Comparison of ENCODE assay signal across 27 cellular contexts in genomic region chr17:44033841-44034408, GRCh38. TPM values are rescaled to one million over a fixed set of nuclear protein-coding genes. Genes with fewer than 3 reads are reported as not detected.
DNase-seq lines count a peak whose midpoint lies in the region; ATAC-seq and TF ChIP-seq lines count a peak whose summit lies in the region.
"Had no signal": no experiment of that assay in that cellular context is flagged by ENCODE, and none has a peak within 500 bp of the region (broad histone marks: within the 10 kb centered on the region; RNA-seq: fewer than 3 reads in every experiment).

No MANE protein-coding gene starts in this region.

- H3K27me3 ChIP-seq in DOHH2 (ENCODE audit: control insufficient read depth, low read length) (no peaks in the 10 kb centered on the region), left lung (no peaks in the 10 kb centered on the region), H7 (ENCODE audit: control insufficient read depth, insufficient read depth, low read length) (no peaks in the 10 kb centered on the region)
- H3K27me3 ChIP-seq: dorsolateral prefrontal cortex, MG63, ovary had no signal

- no peaks in the 10 kb centered on the region for H3K27me3 Mint-ChIP-seq in activated CD4-positive, alpha-beta T cell treated with anti-CD3 and anti-CD28 coated beads, Interleukin-2, amount 10 ng/mL, durations not matched to agents 7 days and 5 days
- no peaks in the 10 kb centered on the region for H3K27me3 Mint-ChIP-seq in activated T-helper 2 cell treated with anti-CD3 and anti-CD28 coated beads, Interferon-gamma antibody, Interleukin-2, Interleukin-4, amounts not matched to agents 10 μg/mL and 5 μg/mL and 100 μg/mL, durations not matched to agents 14 hours and 24 hours and 36 hours (ENCODE audit: low read depth)
- H3K27me3 Mint-ChIP-seq: B cell; IgD-negative memory B cell; naive thymus-derived CD4-positive, alpha-beta T cell; type B pancreatic cell had no signal

- peak overlapping the region; percentile 5; the same call in 1 of the 2 replicates for H3K27ac ChIP-seq in DOHH2 (ENCODE audit: low read depth, low read length)
- no peak overlapping the region for H3K27ac ChIP-seq in left lung
- H3K27ac ChIP-seq: 22Rv1, dorsolateral prefrontal cortex, ovary, RWPE1 had no signal

- peaks cover 8% of the 10 kb centered on the region for H3K4me1 ChIP-seq in DOHH2 (ENCODE audit: control insufficient read depth, low read length)
- H3K4me1 ChIP-seq in left lung = no peaks in the 10 kb centered on the region

- peaks cover 37% of the 10 kb centered on the region for H3K36me3 Mint-ChIP-seq in activated CD4-positive, alpha-beta T cell treated with anti-CD3 and anti-CD28 coated beads, Interleukin-2, amount 10 ng/mL, durations not matched to agents 7 days and 5 days (ENCODE audit: low read depth)
- H3K36me3 Mint-ChIP-seq in activated T-helper 2 cell treated with anti-CD3 and anti-CD28 coated beads, Interferon-gamma antibody, Interleukin-2, Interleukin-4, amounts not matched to agents 10 μg/mL and 5 μg/mL and 100 μg/mL, durations not matched to agents 14 hours and 24 hours and 36 hours (ENCODE audit: low read depth) = peaks cover 68% of the 10 kb centered on the region

- H3K4me3 Mint-ChIP-seq in activated CD4-positive, alpha-beta T cell treated with anti-CD3 and anti-CD28 coated beads, Interleukin-2, amount 10 ng/mL, durations not matched to agents 7 days and 5 days = no peak overlapping the region
- H3K4me3 Mint-ChIP-seq in activated T-helper 2 cell treated with anti-CD3 and anti-CD28 coated beads, Interferon-gamma antibody, Interleukin-2, Interleukin-4, amounts not matched to agents 10 μg/mL and 5 μg/mL and 100 μg/mL, durations not matched to agents 14 hours and 24 hours and 36 hours (ENCODE audit: low read depth) = no peak overlapping the region
- H3K4me3 Mint-ChIP-seq: B cell, H9, type B pancreatic cell had no signal

- POLR2A ChIA-PET in activated CD4-positive, alpha-beta T cell treated with anti-CD3 and anti-CD28 coated beads, Interleukin-2, amount 10 ng/mL, durations not matched to agents 7 days and 5 days (lab: Charles Lee) = no interaction called here

- peak overlapping the region; percentile 1; the same call in 1 of the 2 replicates for H3K4me2 ChIP-seq in DOHH2 (ENCODE audit: low read length)
- H3K4me2 ChIP-seq: SK-N-SH had no signal

- DNase-seq in activated CD4-positive, alpha-beta T cell treated with anti-CD3 and anti-CD28 coated beads, Interleukin-2, amount 10 ng/mL, durations not matched to agents 7 days and 5 days = no peak
- DNase-seq in activated CD4-positive, alpha-beta T cell treated with anti-CD3 and anti-CD28 coated beads for 1 hour = no peak
- DNase-seq in activated T-helper 2 cell treated with anti-CD3 and anti-CD28 coated beads, Interferon-gamma antibody, Interleukin-2, Interleukin-4, amounts not matched to agents 10 μg/mL and 5 μg/mL and 100 μg/mL, durations not matched to agents 14 hours and 24 hours and 36 hours (ENCODE audit: low spot score) = no peak
- DNase-seq in kidney tubule cell (ENCODE audit: low spot score) (peak; percentile 76), left lung (no peak), dedifferentiated amniotic fluid mesenchymal stem cell (ENCODE audit: extremely low spot score) (no peak), H7 (no peak)
- DNase-seq: activated CD4-positive, alpha-beta T cell treated with anti-CD3 and anti-CD28 coated beads, Interleukin-2, amount 50 U/mL, for 48 hours; amygdala; dorsolateral prefrontal cortex; H9; head of caudate nucleus; left colon; MG63; naive thymus-derived CD4-positive, alpha-beta T cell; NCI-H1417 treated with DMSO at 0.1 percent for 48 hours; NCI-H510A treated with DMSO at 0.1 percent for 48 hours; ovary; right cardiac atrium; SK-N-SH; stimulated activated CD4-positive, alpha-beta T cell treated with anti-CD3 and anti-CD28 coated beads, Interleukin-12 subunit alpha, Interleukin-12 subunit beta, amount 100 ng/mL, for 4 hours had no signal

- no peak overlapping the region for H3K4me3 ChIP-seq in DOHH2 (ENCODE audit: low read length)
- no peak overlapping the region for H3K4me3 ChIP-seq in left lung
- H3K4me3 ChIP-seq in H7 (ENCODE audit: insufficient read depth, low read depth, low read length) = no peak overlapping the region
- H3K4me3 ChIP-seq: dorsolateral prefrontal cortex, MG63, ovary had no signal

- TF ChIP-seq CTCF in DOHH2 (IDR thresholded peaks at IDR 0.05; ENCODE audit: low read depth, low read length, poor library complexity, severe bottlenecking) (no peak), left lung (IDR thresholded peaks at IDR 0.05) (no peak)

- H3F3A ChIP-seq in DOHH2 (ENCODE audit: control insufficient read depth, insufficient read depth) = peaks cover 6% of the 10 kb centered on the region; the same call in 1 of the 2 replicates

- H4K20me1 ChIP-seq in DOHH2 (ENCODE audit: control insufficient read depth, insufficient read depth, low read depth, low read length) = 0 out of 2 replicates have a peak, but pooled peaks cover 2% of the 10 kb centered on the region

- CTCF ChIA-PET in activated CD4-positive, alpha-beta T cell treated with anti-CD3 and anti-CD28 coated beads, Interleukin-2, amount 10 ng/mL, durations not matched to agents 7 days and 5 days (lab: Charles Lee) = interaction anchor here (0.6 kb wide), 1 partner anchor 76 kb away, joined by 3 read pairs; no protein-coding TSS in a partner anchor

- peaks cover 16% of the 10 kb centered on the region for H3K4me1 Mint-ChIP-seq in activated CD4-positive, alpha-beta T cell treated with anti-CD3 and anti-CD28 coated beads, Interleukin-2, amount 10 ng/mL, durations not matched to agents 7 days and 5 days
- H3K4me1 Mint-ChIP-seq in activated T-helper 2 cell treated with anti-CD3 and anti-CD28 coated beads, Interferon-gamma antibody, Interleukin-2, Interleukin-4, amounts not matched to agents 10 μg/mL and 5 μg/mL and 100 μg/mL, durations not matched to agents 14 hours and 24 hours and 36 hours (ENCODE audit: low read depth) = peaks cover 14% of the 10 kb centered on the region
- H3K4me1 Mint-ChIP-seq: H9 had no signal

- H3K9me3 Mint-ChIP-seq in activated CD4-positive, alpha-beta T cell treated with anti-CD3 and anti-CD28 coated beads, Interleukin-2, amount 10 ng/mL, durations not matched to agents 7 days and 5 days = no peaks in the 10 kb centered on the region
- H3K9me3 Mint-ChIP-seq in activated T-helper 2 cell treated with anti-CD3 and anti-CD28 coated beads, Interferon-gamma antibody, Interleukin-2, Interleukin-4, amounts not matched to agents 10 μg/mL and 5 μg/mL and 100 μg/mL, durations not matched to agents 14 hours and 24 hours and 36 hours = no peaks in the 10 kb centered on the region
- H3K9me3 Mint-ChIP-seq: H9; IgD-negative memory B cell; naive thymus-derived CD4-positive, alpha-beta T cell; type B pancreatic cell had no signal

- no peaks in the 10 kb centered on the region for H3K9me2 ChIP-seq in DOHH2 (replicated peaks; ENCODE audit: control insufficient read depth, low read length)
- H3K9me2 ChIP-seq: SK-N-SH had no signal

- no peaks in the 10 kb centered on the region for H3K9me3 ChIP-seq in DOHH2 (ENCODE audit: control insufficient read depth, insufficient read depth, low read length)
- no peaks in the 10 kb centered on the region for H3K9me3 ChIP-seq in left lung
- H3K9me3 ChIP-seq: MG63, ovary, SK-N-SH had no signal

- peak overlapping the region; percentile 69 for H3K27ac Mint-ChIP-seq in activated CD4-positive, alpha-beta T cell treated with anti-CD3 and anti-CD28 coated beads, Interleukin-2, amount 10 ng/mL, durations not matched to agents 7 days and 5 days
- peak overlapping the region; percentile 61 for H3K27ac Mint-ChIP-seq in activated T-helper 2 cell treated with anti-CD3 and anti-CD28 coated beads, Interferon-gamma antibody, Interleukin-2, Interleukin-4, amounts not matched to agents 10 μg/mL and 5 μg/mL and 100 μg/mL, durations not matched to agents 14 hours and 24 hours and 36 hours
- H3K27ac Mint-ChIP-seq: B cell, H9, type B pancreatic cell had no signal

- no peak for ATAC-seq in left lung
- ATAC-seq: left colon; naive thymus-derived CD4-positive, alpha-beta T cell had no signal

- intact Hi-C loops in activated T-helper 2 cell treated with anti-CD3 and anti-CD28 coated beads, Interferon-gamma antibody, Interleukin-2, Interleukin-4, amounts not matched to agents 10 μg/mL and 5 μg/mL and 100 μg/mL, durations not matched to agents 14 hours and 24 hours and 36 hours (cut with micrococcal nuclease) = no loop called here
- intact Hi-C loops in left lung (cut with DNase I) = no loop called here

- H3K79me2 ChIP-seq in DOHH2 (ENCODE audit: control insufficient read depth, low read length) = 0 out of 2 replicates have a peak, but pooled peaks cover 2% of the 10 kb centered on the region

- H3K36me3 ChIP-seq in DOHH2 (ENCODE audit: control insufficient read depth, low read length) (peaks cover 67% of the 10 kb centered on the region), left lung (peaks cover 0 to 73% of the 10 kb centered on the region in 2 donors), H7 (replicated peaks; ENCODE audit: control insufficient read depth, insufficient read depth, low read length) (peaks cover 33% of the 10 kb centered on the region)
- H3K36me3 ChIP-seq: ovary had no signal

RNA-seq across cellular contexts. Expression of gene TMEM101, which starts 19.2 kb away (rescaled TPM):
- 10 to 100 TPM; 25.6 to 28.8 TPM for total RNA-seq in activated CD4-positive, alpha-beta T cell treated with anti-CD3 and anti-CD28 coated beads, Interleukin-2, amount 10 ng/mL, durations not matched to agents 7 days and 5 days
- 29.5 and 29.9 TPM in 2 replicates for total RNA-seq in activated T-helper 2 cell treated with anti-CD3 and anti-CD28 coated beads, Interferon-gamma antibody, Interleukin-2, Interleukin-4, amounts not matched to agents 10 μg/mL and 5 μg/mL and 100 μg/mL, durations not matched to agents 14 hours and 24 hours and 36 hours
- 10 to 100 TPM; 29.7 to 35.0 TPM for total RNA-seq in left lung
- 31.7 and 48.5 TPM in 2 replicates for total RNA-seq in H7 (2014; rRNA removed; shearing (Covaris generic))

RNA-seq across cellular contexts. Expression of gene NAGS, which starts 29.5 kb away (rescaled TPM):
- total RNA-seq in activated CD4-positive, alpha-beta T cell treated with anti-CD3 and anti-CD28 coated beads, Interleukin-2, amount 10 ng/mL, durations not matched to agents 7 days and 5 days = under 1 TPM; 0.75 to 0.79 TPM
- 0.28 and 0.82 TPM in 2 replicates for total RNA-seq in activated T-helper 2 cell treated with anti-CD3 and anti-CD28 coated beads, Interferon-gamma antibody, Interleukin-2, Interleukin-4, amounts not matched to agents 10 μg/mL and 5 μg/mL and 100 μg/mL, durations not matched to agents 14 hours and 24 hours and 36 hours
- total RNA-seq in left lung = 1 to 10 TPM; 5.2 to 7.0 TPM
- total RNA-seq in H7 (2014; rRNA removed; shearing (Covaris generic)) = 5.1 and 5.9 TPM in 2 replicates

RNA-seq across cellular contexts. Expression of gene LSM12, which starts 32.5 kb away (rescaled TPM):
- 10 to 100 TPM; 59.3 to 64.8 TPM for total RNA-seq in activated CD4-positive, alpha-beta T cell treated with anti-CD3 and anti-CD28 coated beads, Interleukin-2, amount 10 ng/mL, durations not matched to agents 7 days and 5 days
- total RNA-seq in activated T-helper 2 cell treated with anti-CD3 and anti-CD28 coated beads, Interferon-gamma antibody, Interleukin-2, Interleukin-4, amounts not matched to agents 10 μg/mL and 5 μg/mL and 100 μg/mL, durations not matched to agents 14 hours and 24 hours and 36 hours = 81.4 and 88.4 TPM in 2 replicates
- total RNA-seq in left lung = 10 to 100 TPM; 47.6 to 53.2 TPM
- total RNA-seq in H7 (2014; rRNA removed; shearing (Covaris generic)) = 101 and 109 TPM in 2 replicates

RNA-seq across cellular contexts. Expression of gene G6PC3, which starts 36.6 kb away (rescaled TPM):
- 10 to 100 TPM; 18.1 to 25.2 TPM for total RNA-seq in activated CD4-positive, alpha-beta T cell treated with anti-CD3 and anti-CD28 coated beads, Interleukin-2, amount 10 ng/mL, durations not matched to agents 7 days and 5 days
- 36.3 and 39.2 TPM in 2 replicates for total RNA-seq in activated T-helper 2 cell treated with anti-CD3 and anti-CD28 coated beads, Interferon-gamma antibody, Interleukin-2, Interleukin-4, amounts not matched to agents 10 μg/mL and 5 μg/mL and 100 μg/mL, durations not matched to agents 14 hours and 24 hours and 36 hours
- 10 to 100 TPM; 47.4 to 62.6 TPM for total RNA-seq in left lung
- 94.0 and 104 TPM in 2 replicates for total RNA-seq in H7 (2014; rRNA removed; shearing (Covaris generic))
